In the genomic region with DNA sequence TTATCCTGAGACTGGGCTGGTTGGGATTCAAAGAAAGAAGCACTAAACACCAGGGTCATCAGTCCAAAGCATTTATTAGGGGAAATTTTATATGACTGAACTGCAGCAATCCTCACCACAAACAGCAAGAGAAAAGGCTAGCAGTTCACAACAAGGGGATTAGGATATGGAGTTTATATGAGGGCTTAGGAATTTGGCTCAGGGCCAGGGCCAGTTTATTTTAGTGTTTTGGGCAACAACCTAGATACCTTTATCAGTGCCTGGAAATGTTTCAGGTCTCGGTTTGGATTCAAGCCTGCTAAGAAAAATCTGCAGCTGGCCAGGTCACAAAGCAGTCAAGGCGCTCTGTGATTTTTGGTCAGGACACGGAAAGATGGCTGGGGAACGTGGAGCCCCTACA, we compare ENCODE assay signal across 1 cellular context.
TF ChIP-seq lines count a peak whose summit lies in the region.

No MANE protein-coding gene starts in this region.

TF ChIP-seq in GM23338, 12 proteins besides CTCF, POLR2A, EP300 and RAD21 (continued from another document):
- no peak for TF ChIP-seq EZH2 (IDR thresholded peaks at IDR 0.05; ENCODE audit: low read depth, unreplicated experiment)
- no peak for TF ChIP-seq ZNF331 (CRISPR knock-in tag; IDR thresholded peaks at IDR 0.05; ENCODE audit: low read depth)
- TF ChIP-seq, protein P1, sequence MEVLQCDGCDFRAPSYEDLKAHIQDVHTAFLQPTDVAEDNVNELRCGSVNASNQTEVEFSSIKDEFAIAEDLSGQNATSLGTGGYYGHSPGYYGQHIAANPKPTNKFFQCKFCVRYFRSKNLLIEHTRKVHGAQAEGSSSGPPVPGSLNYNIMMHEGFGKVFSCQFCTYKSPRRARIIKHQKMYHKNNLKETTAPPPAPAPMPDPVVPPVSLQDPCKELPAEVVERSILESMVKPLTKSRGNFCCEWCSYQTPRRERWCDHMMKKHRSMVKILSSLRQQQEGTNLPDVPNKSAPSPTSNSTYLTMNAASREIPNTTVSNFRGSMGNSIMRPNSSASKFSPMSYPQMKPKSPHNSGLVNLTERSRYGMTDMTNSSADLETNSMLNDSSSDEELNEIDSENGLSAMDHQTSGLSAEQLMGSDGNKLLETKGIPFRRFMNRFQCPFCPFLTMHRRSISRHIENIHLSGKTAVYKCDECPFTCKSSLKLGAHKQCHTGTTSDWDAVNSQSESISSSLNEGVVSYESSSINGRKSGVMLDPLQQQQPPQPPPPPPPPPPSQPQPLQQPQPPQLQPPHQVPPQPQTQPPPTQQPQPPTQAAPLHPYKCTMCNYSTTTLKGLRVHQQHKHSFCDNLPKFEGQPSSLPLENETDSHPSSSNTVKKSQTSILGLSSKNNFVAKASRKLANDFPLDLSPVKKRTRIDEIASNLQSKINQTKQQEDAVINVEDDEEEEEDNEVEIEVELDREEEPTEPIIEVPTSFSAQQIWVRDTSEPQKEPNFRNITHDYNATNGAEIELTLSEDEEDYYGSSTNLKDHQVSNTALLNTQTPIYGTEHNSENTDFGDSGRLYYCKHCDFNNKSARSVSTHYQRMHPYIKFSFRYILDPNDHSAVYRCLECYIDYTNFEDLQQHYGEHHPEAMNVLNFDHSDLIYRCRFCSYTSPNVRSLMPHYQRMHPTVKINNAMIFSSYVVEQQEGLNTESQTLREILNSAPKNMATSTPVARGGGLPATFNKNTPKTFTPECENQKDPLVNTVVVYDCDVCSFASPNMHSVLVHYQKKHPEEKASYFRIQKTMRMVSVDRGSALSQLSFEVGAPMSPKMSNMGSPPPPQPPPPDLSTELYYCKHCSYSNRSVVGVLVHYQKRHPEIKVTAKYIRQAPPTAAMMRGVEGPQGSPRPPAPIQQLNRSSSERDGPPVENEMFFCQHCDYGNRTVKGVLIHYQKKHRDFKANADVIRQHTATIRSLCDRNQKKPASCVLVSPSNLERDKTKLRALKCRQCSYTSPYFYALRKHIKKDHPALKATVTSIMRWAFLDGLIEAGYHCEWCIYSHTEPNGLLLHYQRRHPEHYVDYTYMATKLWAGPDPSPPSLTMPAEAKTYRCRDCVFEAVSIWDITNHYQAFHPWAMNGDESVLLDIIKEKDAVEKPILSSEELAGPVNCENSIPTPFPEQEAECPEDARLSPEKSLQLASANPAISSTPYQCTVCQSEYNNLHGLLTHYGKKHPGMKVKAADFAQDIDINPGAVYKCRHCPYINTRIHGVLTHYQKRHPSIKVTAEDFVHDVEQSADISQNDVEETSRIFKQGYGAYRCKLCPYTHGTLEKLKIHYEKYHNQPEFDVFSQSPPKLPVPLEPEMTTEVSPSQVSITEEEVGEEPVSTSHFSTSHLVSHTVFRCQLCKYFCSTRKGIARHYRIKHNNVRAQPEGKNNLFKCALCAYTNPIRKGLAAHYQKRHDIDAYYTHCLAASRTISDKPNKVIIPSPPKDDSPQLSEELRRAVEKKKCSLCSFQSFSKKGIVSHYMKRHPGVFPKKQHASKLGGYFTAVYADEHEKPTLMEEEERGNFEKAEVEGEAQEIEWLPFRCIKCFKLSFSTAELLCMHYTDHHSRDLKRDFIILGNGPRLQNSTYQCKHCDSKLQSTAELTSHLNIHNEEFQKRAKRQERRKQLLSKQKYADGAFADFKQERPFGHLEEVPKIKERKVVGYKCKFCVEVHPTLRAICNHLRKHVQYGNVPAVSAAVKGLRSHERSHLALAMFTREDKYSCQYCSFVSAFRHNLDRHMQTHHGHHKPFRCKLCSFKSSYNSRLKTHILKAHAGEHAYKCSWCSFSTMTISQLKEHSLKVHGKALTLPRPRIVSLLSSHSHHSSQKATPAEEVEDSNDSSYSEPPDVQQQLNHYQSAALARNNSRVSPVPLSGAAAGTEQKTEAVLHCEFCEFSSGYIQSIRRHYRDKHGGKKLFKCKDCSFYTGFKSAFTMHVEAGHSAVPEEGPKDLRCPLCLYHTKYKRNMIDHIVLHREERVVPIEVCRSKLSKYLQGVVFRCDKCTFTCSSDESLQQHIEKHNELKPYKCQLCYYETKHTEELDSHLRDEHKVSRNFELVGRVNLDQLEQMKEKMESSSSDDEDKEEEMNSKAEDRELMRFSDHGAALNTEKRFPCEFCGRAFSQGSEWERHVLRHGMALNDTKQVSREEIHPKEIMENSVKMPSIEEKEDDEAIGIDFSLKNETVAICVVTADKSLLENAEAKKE (CRISPR knock-in tag; IDR thresholded peaks at IDR 0.05): no peak
- TF ChIP-seq, protein P2, sequence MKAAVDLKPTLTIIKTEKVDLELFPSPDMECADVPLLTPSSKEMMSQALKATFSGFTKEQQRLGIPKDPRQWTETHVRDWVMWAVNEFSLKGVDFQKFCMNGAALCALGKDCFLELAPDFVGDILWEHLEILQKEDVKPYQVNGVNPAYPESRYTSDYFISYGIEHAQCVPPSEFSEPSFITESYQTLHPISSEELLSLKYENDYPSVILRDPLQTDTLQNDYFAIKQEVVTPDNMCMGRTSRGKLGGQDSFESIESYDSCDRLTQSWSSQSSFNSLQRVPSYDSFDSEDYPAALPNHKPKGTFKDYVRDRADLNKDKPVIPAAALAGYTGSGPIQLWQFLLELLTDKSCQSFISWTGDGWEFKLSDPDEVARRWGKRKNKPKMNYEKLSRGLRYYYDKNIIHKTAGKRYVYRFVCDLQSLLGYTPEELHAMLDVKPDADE (IDR thresholded peaks at IDR 0.05): no peak
- TF ChIP-seq CREB1 (CRISPR knock-in tag; IDR thresholded peaks at IDR 0.05; ENCODE audit: low read depth): no peak
- TF ChIP-seq POLR2AphosphoS5 (IDR thresholded peaks at IDR 0.05; ENCODE audit: low read depth): no peak
